Comparison of ENCODE assay signal across 9 cellular contexts in the genomic region with DNA sequence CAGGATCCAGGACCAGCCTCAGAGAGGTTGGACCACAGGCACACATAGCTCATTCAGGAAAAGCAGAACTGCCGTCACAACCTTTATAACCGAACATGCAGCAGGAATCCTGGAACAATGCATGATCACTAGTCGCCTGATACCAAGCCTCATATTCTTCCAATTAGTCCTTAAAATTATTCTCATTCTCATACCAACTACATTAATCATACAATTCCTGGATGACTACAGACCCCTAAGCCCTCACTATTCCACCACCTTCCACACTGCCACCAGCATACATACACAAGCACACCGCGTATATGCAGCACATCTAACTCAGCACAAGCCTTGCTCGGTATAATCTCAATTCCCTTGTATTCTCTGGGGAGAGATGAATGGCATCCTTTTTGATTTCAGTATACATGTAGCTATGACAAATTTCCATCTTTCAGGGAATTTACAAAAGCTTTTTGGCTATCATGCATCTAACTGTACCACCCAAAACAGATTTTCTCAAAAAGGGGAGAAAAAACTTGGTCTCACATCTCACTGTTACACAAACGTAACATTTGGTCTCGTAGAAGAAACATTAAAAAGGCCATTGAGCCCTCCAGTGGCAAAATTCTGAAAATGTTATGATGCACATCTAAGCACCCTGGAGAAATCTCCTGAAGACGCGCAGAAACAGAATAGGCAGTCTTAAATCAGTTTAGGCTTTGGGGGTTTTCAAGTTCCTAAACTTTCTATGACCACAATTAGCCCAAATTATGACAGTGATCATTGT. TPM values are rescaled to one million over a fixed set of nuclear protein-coding genes. Genes with fewer than 3 reads are reported as not detected.
DNase-seq lines count a peak whose midpoint lies in the region; FAIRE-seq and TF ChIP-seq lines count a peak whose summit lies in the region.
"Had no signal": no experiment of that assay in that cellular context is flagged by ENCODE, and none has a peak within 500 bp of the region (broad histone marks: within the 10 kb centered on the region; RNA-seq: fewer than 3 reads in every experiment).

No MANE protein-coding gene starts in this region.

- H3K9ac ChIP-seq in astrocyte (ENCODE audit: low read length) (peak overlapping the region; percentile 45), kidney (ENCODE audit: low read length in 2 of 2) (no peak overlapping the region)

- H3K4me3 ChIP-seq in astrocyte (ENCODE audit: insufficient read depth, low read depth, low read length) (no peak overlapping the region), coronary artery (no peak overlapping the region), kidney (ENCODE audit: low read length in 2 of 2) (no peak overlapping the region)

- no peaks in the 10 kb centered on the region for H3K36me3 Mint-ChIP-seq in astrocyte (ENCODE audit: low read depth, unreplicated experiment)

- in situ Hi-C loops in Caki2 (cut with HindIII; ENCODE audit: low pct_unique_long_range_greater_than_20kb, low sequenced_read_pairs), result no loop called here

- H3K9me3 Mint-ChIP-seq in astrocyte (ENCODE audit: unreplicated experiment), result peaks cover 2% of the 10 kb centered on the region

- FAIRE-seq in astrocyte (lab: Jason Lieb, UNC) (no peak), kidney (lab: Jason Lieb, UNC) (no peak)

- H3K4me2 ChIP-seq in astrocyte (ENCODE audit: low read length), result peak overlapping the region; percentile 71

- DNase-seq in Caki2 (ENCODE audit: low read depth) (peak; percentile 9), HS-27A (ENCODE audit: low read depth) (peak; percentile 57), astrocyte (ENCODE audit: low read depth) (peak; percentile 65), midbrain (lab: John Stamatoyannopoulos, UW) (peak; percentile 26), coronary artery (ENCODE audit: low spot score) (no peak), kidney (no peak), SKM-1 (lab: John Stamatoyannopoulos, UW; ENCODE audit: unreplicated experiment) (no peak)
- no peak for DNase-seq in activated CD4-positive, alpha-beta T cell treated with anti-CD3 and anti-CD28 coated beads for 48 hours
- DNase-seq: SHP77 treated with DMSO at 0.1 percent for 48 hours had no signal

- no peak overlapping the region for H3K4me3 Mint-ChIP-seq in astrocyte (ENCODE audit: unreplicated experiment)

- H3K79me2 ChIP-seq in astrocyte (ENCODE audit: insufficient read depth, low read length), result no peaks in the 10 kb centered on the region

- peak overlapping the region; percentile 33 for H3K27ac ChIP-seq in astrocyte (ENCODE audit: low read depth, low read length)
- no peak overlapping the region for H3K27ac ChIP-seq in coronary artery
- H3K27ac ChIP-seq in kidney (ENCODE audit: low read depth in 2 of 2, low read length in 2 of 2), result no peak overlapping the region

- H3K9me3 ChIP-seq in astrocyte (ENCODE audit: insufficient read depth, low read depth, low read length), result no peaks in the 10 kb centered on the region
- no peaks in the 10 kb centered on the region for H3K9me3 ChIP-seq in kidney (ENCODE audit: control insufficient read depth in 1 of 2, low read length in 2 of 2)

- H3K4me1 ChIP-seq in astrocyte (ENCODE audit: insufficient read depth, low read length) (peaks cover 16% of the 10 kb centered on the region), kidney (ENCODE audit: control insufficient read depth in 1 of 2, insufficient read depth in 1 of 2, low read depth in 1 of 2, low read length in 2 of 2) (no peaks in the 10 kb centered on the region)

- peak overlapping the region; percentile 28 for H3K27ac Mint-ChIP-seq in astrocyte (ENCODE audit: unreplicated experiment)

- H4K20me1 ChIP-seq in astrocyte (ENCODE audit: insufficient read depth, low read length), result no peaks in the 10 kb centered on the region

- intact Hi-C loops in kidney (cut with DNase I), result no loop called here

- peak overlapping the region; percentile 15 for H2AFZ ChIP-seq in astrocyte (ENCODE audit: low read depth, low read length)

- no peaks in the 10 kb centered on the region for H3K27me3 Mint-ChIP-seq in astrocyte (ENCODE audit: low read depth, unreplicated experiment)

- peaks cover 28% of the 10 kb centered on the region for H3K4me1 Mint-ChIP-seq in astrocyte (ENCODE audit: low read depth, unreplicated experiment)

- H3K27me3 ChIP-seq in astrocyte (ENCODE audit: insufficient read depth, low read length), result no peaks in the 10 kb centered on the region

- H3K36me3 ChIP-seq in astrocyte (ENCODE audit: insufficient read depth, low read length), result no peaks in the 10 kb centered on the region
- H3K36me3 ChIP-seq in kidney (ENCODE audit: control insufficient read depth in 1 of 2, insufficient read depth in 2 of 2, low read length in 2 of 2), result no peaks in the 10 kb centered on the region

- TF ChIP-seq CTCF in astrocyte (IDR thresholded peaks at IDR 0.05; ENCODE audit: insufficient read depth, low read depth, low read length), result peak; percentile 27
- no peak for TF ChIP-seq CTCF in coronary artery (IDR thresholded peaks at IDR 0.05)
- no peak for TF ChIP-seq CTCF in kidney (IDR thresholded peaks at IDR 0.05; ENCODE audit: borderline replicate concordance, extremely low read depth, insufficient read depth)

RNA-seq across cellular contexts. Expression of a gene that starts 46.2 kb away (rescaled TPM):
- total RNA-seq in Caki2 (2014; rRNA removed; shearing (Covaris generic); ENCODE audit: low replicate concordance), result 34.4 and 42.4 TPM in 2 replicates
- total RNA-seq in astrocyte (40.6 and 45.9 TPM in 2 replicates), kidney (19.3 TPM)
- 1.4 TPM for polyA plus RNA-seq in kidney (ENCODE audit: insufficient read depth, low read depth, low replicate concordance)

Comparison
In these comparisons a context has a peak if more than half of its experiments do, and no peak if none do; other contexts are left out.
1. DNase-seq: peak in Caki2 (single experiment), HS-27A (single experiment), astrocyte (single experiment) and midbrain (single experiment); none in activated CD4-positive, alpha-beta T cell treated with anti-CD3 and anti-CD28 coated beads for 48 hours (single experiment), coronary artery (single experiment), kidney (single experiment) and SKM-1 (single experiment).